In genomic region chrX:20838477-20838876, GRCh38 we compare ENCODE assay signal across 26 cellular contexts.
"Had no signal": no experiment of that assay in that cellular context is flagged by ENCODE, and none has a peak within 500 bp of the region (broad histone marks: within the 10 kb centered on the region; RNA-seq: fewer than 3 reads in every experiment).

No MANE protein-coding gene starts in this region.

- DNase-seq: stimulated activated CD4-positive, alpha-beta T cell treated with anti-CD3 and anti-CD28 coated beads, Interleukin-2, amount 100 ng/mL, for 48 hours; stimulated activated CD4-positive, alpha-beta T cell treated with anti-CD3 and anti-CD28 coated beads, Interleukin-4, amount 100 ng/mL, for 1 hour; stimulated activated CD4-positive, alpha-beta T cell treated with anti-CD3 and anti-CD28 coated beads, Interleukin-4, amount 100 ng/mL, for 24 hours; stimulated activated CD4-positive, alpha-beta T cell treated with anti-CD3 and anti-CD28 coated beads, Interleukin-4, amount 100 ng/mL, for 4 hours; stimulated activated CD8-positive, alpha-beta memory T cell treated with anti-CD3 and anti-CD28 coated beads, Interleukin-4, amount 100 ng/mL, for 48 hours; stimulated activated naive B cell treated with anti-CD40 and anti-IgM and Interleukin-4, amounts not matched to agents 10 μg/mL and 1 μg/mL and 100 μg/mL, for 72 hours; stimulated activated naive CD4-positive, alpha-beta T cell; stimulated activated naive CD4-positive, alpha-beta T cell treated with Interleukin-2 at 50 U/mL for 16 hours; stimulated activated naive CD8-positive, alpha-beta T cell treated with anti-CD3 and anti-CD28 coated beads, Interleukin-15, amount 100 ng/mL, for 72 hours; stimulated activated naive CD8-positive, alpha-beta T cell treated with anti-CD3 and anti-CD28 coated beads, Interleukin-15, Interleukin-2, amounts not matched to agents 100 U/mL and 50 U/mL, for 24 hours; stomach; substantia nigra; testis; thyroid gland; tibial artery; transverse colon; trophoblast cell; upper lobe of left lung; upper lobe of right lung; uterus had no signal

- H3K9me3 ChIP-seq: suprapubic skin, testis, thoracic aorta, thyroid gland, tibial nerve, transverse colon, upper lobe of right lung, uterus, vagina had no signal

- H3K27ac ChIP-seq: stomach, suprapubic skin, testis, thoracic aorta, thyroid gland, tibial artery, tibial nerve, transverse colon, upper lobe of left lung, upper lobe of right lung, uterus, vagina had no signal

- H3K4me3 ChIP-seq: stomach, suprapubic skin, testis, thoracic aorta, thyroid gland, tibial artery, tibial nerve, transverse colon, upper lobe of left lung, upper lobe of right lung, uterus, vagina had no signal

- H3K36me3 ChIP-seq: stomach, suprapubic skin, thoracic aorta, thyroid gland, tibial artery, tibial nerve, transverse colon, upper lobe of left lung, upper lobe of right lung, uterus, vagina had no signal

- ATAC-seq: stimulated activated effector memory CD8-positive, alpha-beta T cell treated with anti-CD3 and anti-CD28 coated beads, Interleukin-12 subunit alpha, Interleukin-12 subunit beta, amount 100 ng/mL, for 72 hours; stimulated activated memory B cell treated with anti-CD40 and anti-IgM and Interleukin-4, amounts not matched to agents 10 μg/mL and 1 μg/mL and 100 μg/mL, for 72 hours; stimulated activated naive B cell treated with anti-CD40 and anti-IgM and Interleukin-4, amounts not matched to agents 10 μg/mL and 1 μg/mL and 100 μg/mL, for 72 hours; stimulated activated naive CD8-positive, alpha-beta T cell treated with anti-CD3 and anti-CD28 coated beads, Interleukin-15, amount 100 ng/mL, for 72 hours; stimulated activated naive CD8-positive, alpha-beta T cell treated with anti-CD3 and anti-CD28 coated beads, Interleukin-15, Interleukin-2, amounts not matched to agents 100 U/mL and 50 U/mL, for 24 hours; upper lobe of right lung had no signal

- H3K4me1 ChIP-seq: stomach, suprapubic skin, testis, thyroid gland, tibial artery, tibial nerve, transverse colon, upper lobe of left lung, upper lobe of right lung, uterus, vagina had no signal

- H3K27me3 ChIP-seq: stomach, suprapubic skin, testis, thyroid gland, tibial artery, tibial nerve, transverse colon, upper lobe of left lung, upper lobe of right lung, uterus, vagina had no signal
